ENCODE assay signal across 20 cellular contexts in the genomic region with DNA sequence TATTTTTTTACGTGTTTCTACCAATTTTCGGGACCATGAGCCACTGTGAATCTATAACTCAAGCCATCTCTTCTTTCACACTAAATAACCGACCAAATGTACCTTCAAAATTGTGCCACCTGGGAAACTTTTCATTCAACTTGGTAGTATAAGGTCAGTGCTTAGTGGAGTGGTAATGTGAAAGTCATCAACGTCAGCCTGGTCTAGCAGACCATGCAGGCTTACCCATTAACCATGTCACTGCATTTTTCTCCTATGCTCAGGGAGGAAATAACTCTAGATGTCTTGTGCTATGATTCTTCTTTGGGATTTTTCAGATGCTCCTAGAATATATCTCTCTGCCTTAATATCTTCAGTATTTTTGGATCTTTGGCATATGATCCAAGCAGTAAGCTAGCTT.
A peak's percentile ranks its signal among the peaks of the same experiment; 100 is the strongest.
DNase-seq lines count a peak whose midpoint lies in the region; ATAC-seq and TF ChIP-seq lines count a peak whose summit lies in the region.
"Had no signal": no experiment of that assay in that cellular context is flagged by ENCODE, and none has a peak within 500 bp of the region (broad histone marks: within the 10 kb centered on the region; RNA-seq: fewer than 3 reads in every experiment).

No MANE protein-coding gene starts in this region.

- ATAC-seq in GM18861 (IDR thresholded peaks at IDR 0.05; ENCODE audit: unreplicated experiment) (peak; percentile 61), HG02759 (IDR thresholded peaks at IDR 0.05; ENCODE audit: unreplicated experiment) (peak; percentile 48), HG02678 (IDR thresholded peaks at IDR 0.05; ENCODE audit: unreplicated experiment) (no peak)
- ATAC-seq: A549, HCT116 had no signal

- TF ChIP-seq CTCF in GM20000 (IDR thresholded peaks at IDR 0.05; ENCODE audit: extremely low read depth, missing control alignments), result no peak

- DNase-seq in kidney tubule cell (ENCODE audit: low spot score) (peak; percentile 1), NCI-H1436 treated with DMSO at 0.1 percent for 48 hours (lab: John Stamatoyannopoulos, UW) (no peak), GM20000 (ENCODE audit: low spot score) (no peak)
- DNase-seq: 8988T; ACHN; AML-193; BE2C; CD4-positive, alpha-beta T cell; CD8-positive, alpha-beta memory T cell; DMS 273 treated with DMSO at 0.1 percent for 48 hours; DMS79; EL; GDM1; GM23248; H7 had no signal
